Comparison of ENCODE assay signal across 8 cellular contexts in genomic region chr22:50481440-50482106, GRCh38. TPM values are rescaled to one million over a fixed set of nuclear protein-coding genes. Genes with fewer than 3 reads are reported as not detected.
A peak's percentile ranks its signal among the peaks of the same experiment; 100 is the strongest.
DNase-seq lines count a peak whose midpoint lies in the region; ATAC-seq, FAIRE-seq and TF ChIP-seq lines count a peak whose summit lies in the region.

Gene ADM2 (plus strand): TSS chr22:50481543. CDS start chr22:50481848, 305 bp downstream.

- no peak within 1 kb of the TSS for H3K27ac ChIP-seq in GM12878 (ENCODE audit: control insufficient read depth, insufficient read depth)
- H3K27ac ChIP-seq in kidney (ENCODE audit: low read depth in 2 of 2, low read length in 2 of 2), result peak within 1 kb of the TSS in 1 of 2 donors; percentile 22

- ATAC-seq in GM12878 (peak; percentile 59), GM21619 (IDR thresholded peaks at IDR 0.05; ENCODE audit: unreplicated experiment) (no peak)

- no TSS peak for BruUV-seq in GM12878 (replicated peaks; lab: Mats Ljungman, UMichigan)

- no peaks in the 10 kb centered on the region for H3K36me3 ChIP-seq in GM12878 (ENCODE audit: control insufficient read depth in 2 of 2, insufficient read depth in 2 of 2, low read length in 1 of 2)
- H3K36me3 ChIP-seq in kidney (ENCODE audit: control insufficient read depth in 1 of 2, insufficient read depth in 2 of 2, low read length in 2 of 2), result no peaks in the 10 kb centered on the region

- no peaks in the 10 kb centered on the region for H3K79me2 ChIP-seq in GM12878 (ENCODE audit: control insufficient read depth, insufficient read depth, low read length)

- in situ Hi-C loops in GM12878 (cut with MboI), result no loop called here

- H3K4me1 ChIP-seq in GM12878 (ENCODE audit: control insufficient read depth, insufficient read depth, low read length) (no peaks in the 10 kb centered on the region), kidney (ENCODE audit: control insufficient read depth in 1 of 2, insufficient read depth in 1 of 2, low read depth in 1 of 2, low read length in 2 of 2) (peaks cover 0 to 7% of the 10 kb centered on the region in 2 donors)

- peak within 1 kb of the TSS; percentile 55 for H3K4me3 ChIP-seq in GM12878
- peak within 1 kb of the TSS; percentile 48 to 59 for H3K4me3 ChIP-seq in kidney (ENCODE audit: low read length in 2 of 2)

- RAD21 ChIA-PET in GM12878 (lab: Charles Lee; ENCODE audit: unreplicated experiment), result no interaction called here

- peak within 1 kb of the TSS; percentile 59 for H3K4me2 ChIP-seq in GM12878 (ENCODE audit: control insufficient read depth, insufficient read depth)

- H3K9me3 ChIP-seq in GM12878 (replicated peaks; ENCODE audit: control insufficient read depth, insufficient read depth, low read length), result no peaks in the 10 kb centered on the region
- H3K9me3 ChIP-seq in kidney (ENCODE audit: control insufficient read depth in 1 of 2, low read length in 2 of 2), result no peaks in the 10 kb centered on the region

- H3K27me3 ChIP-seq in GM12878 (replicated peaks in 1 of 2; ENCODE audit: control insufficient read depth in 2 of 2, insufficient read depth in 2 of 2, low read length in 1 of 2), result peaks cover 0 to 3% of the 10 kb centered on the region in 2 experiments; a peak in 2 of 4 replicates

- TF ChIP-seq RAD21 in GM12878 (IDR thresholded peaks at IDR 0.05; ENCODE audit: insufficient read depth, low read depth, low read length), result no peak

- H4K20me1 ChIP-seq in GM12878 (ENCODE audit: control insufficient read depth, insufficient read depth), result no peaks in the 10 kb centered on the region

- WGBS in GM12878 (ENCODE audit: insufficient coverage, insufficient replicate concordance, low lambda C conversion rate, missing lambda C conversion rate), result 6% methylated on average over 45 of the region's 70 CpGs

- TF ChIP-seq EP300 in GM12878 (IDR thresholded peaks at IDR 0.05; ENCODE audit: borderline replicate concordance in 1 of 2, control insufficient read depth in 1 of 2, low read depth in 2 of 2, low read length in 2 of 2), result no peak

- H3K9ac ChIP-seq in GM12878 (ENCODE audit: control insufficient read depth, insufficient read depth, low read length), result no peak within 1 kb of the TSS
- no peak within 1 kb of the TSS for H3K9ac ChIP-seq in kidney (ENCODE audit: low read length in 2 of 2)

- SMC1A ChIA-PET in GM12878 (lab: Charles Lee; ENCODE audit: uncharacterized antibody, unreplicated experiment), result no interaction called here

- POLR2A ChIA-PET in GM12878 (lab: Charles Lee), result no interaction called here
- POLR2A ChIA-PET in HEK293T (lab: Yijun Ruan, JAX), result interaction anchor here (1.2 kb wide), 1 partner anchor 26 kb away, joined by 4 read pairs; the partner anchor contains the start of genes LMF2 and NCAPH2

- TF ChIP-seq POLR2A in GM12878 (IDR thresholded peaks at IDR 0.05; ENCODE audit: low read depth, low read length), result peak; percentile 54; the same call in 1 of the 2 replicates

- peak within 1 kb of the TSS; percentile 65 for H2AFZ ChIP-seq in GM12878 (ENCODE audit: control insufficient read depth, low read depth, low read length)

- peak; percentile 39 for DNase-seq in EL
- peak; percentile 50 for DNase-seq in T follicular helper cell (ENCODE audit: low read depth)
- DNase-seq in GM12878 (ENCODE audit: low read depth, low spot score), result no peak
- DNase-seq in kidney, result peak; percentile 84
- DNase-seq in stimulated activated CD8-positive, alpha-beta memory T cell treated with anti-CD3 and anti-CD28 coated beads, Interleukin-15, amount 100 ng/mL, for 1 hour (ENCODE audit: low read depth), result peak; percentile 40
- no peak for DNase-seq in HEK293T (ENCODE audit: extremely low spot score)
- no peak for DNase-seq in NCI-H2171 treated with DMSO at 0.1 percent for 48 hours (lab: John Stamatoyannopoulos, UW)

- TF ChIP-seq CTCF in GM12878 (IDR thresholded peaks at IDR 0.05 in 2 of 3, conservative IDR thresholded peaks at IDR 0.05 in 1 of 3; ENCODE audit: control insufficient read depth in 2 of 3, extremely low read depth in 1 of 3, insufficient read depth in 1 of 3, low read depth in 3 of 3, low read length in 3 of 3) (no peak), kidney (IDR thresholded peaks at IDR 0.05; ENCODE audit: borderline replicate concordance, extremely low read depth, insufficient read depth) (no peak)

- FAIRE-seq in GM12878 (lab: Jason Lieb, UNC), result no peak
- FAIRE-seq in kidney (lab: Jason Lieb, UNC), result no peak

- CTCF ChIA-PET in GM12878 (lab: Yijun Ruan, JAX), result no interaction called here
- CTCF ChIA-PET in HEK293T (lab: Yijun Ruan, JAX), result interaction anchor here (0.5 kb wide), 1 partner anchor 106 kb away, joined by 4 read pairs; no protein-coding TSS in a partner anchor

- intact Hi-C loops in GM12878 (cut with micrococcal nuclease; ENCODE audit: unreplicated experiment) (no loop called here), kidney (cut with DNase I) (no loop called here)

TF ChIP-seq in GM12878, 131 proteins besides CTCF, POLR2A, EP300 and RAD21:
- no peak for TF ChIP-seq NFIC (IDR thresholded peaks at IDR 0.05; ENCODE audit: low read depth, low read length)
- peak; percentile 57; the same call in 1 of the 2 replicates for TF ChIP-seq IKZF1 (conservative IDR thresholded peaks at IDR 0.05)
- TF ChIP-seq TARDBP (IDR thresholded peaks at IDR 0.05; ENCODE audit: borderline replicate concordance), result no peak
- TF ChIP-seq EGR1 (IDR thresholded peaks at IDR 0.05; ENCODE audit: borderline replicate concordance in 1 of 2, low read depth in 2 of 2, low read length in 2 of 2), result peak in 1 of 2 experiments; percentile 59; a peak in 1 of 3 replicates
- TF ChIP-seq TBL1XR1 (IDR thresholded peaks at IDR 0.05; ENCODE audit: low read depth, low read length), result no peak
- no peak for TF ChIP-seq WRNIP1 (IDR thresholded peaks at IDR 0.05; ENCODE audit: borderline replicate concordance, low read depth, low read length)
- peak in 1 of 2 experiments; percentile 50; a peak in 1 of 4 replicates for TF ChIP-seq BHLHE40 (IDR thresholded peaks at IDR 0.05; ENCODE audit: borderline replicate concordance in 1 of 2, low read depth in 2 of 2, low read length in 1 of 2)

TF ChIP-seq in HEK293T, 16 proteins besides CTCF, POLR2A, EP300 and RAD21:
- TF ChIP-seq ELF4 (IDR thresholded peaks at IDR 0.05), result no peak
- TF ChIP-seq NFRKB (IDR thresholded peaks at IDR 0.05), result no peak
- no peak for TF ChIP-seq FOXM1 (IDR thresholded peaks at IDR 0.05; ENCODE audit: borderline replicate concordance)
- TF ChIP-seq HDGF (IDR thresholded peaks at IDR 0.05; ENCODE audit: borderline replicate concordance), result no peak
- no peak for TF ChIP-seq CTBP1 (IDR thresholded peaks at IDR 0.05; ENCODE audit: borderline replicate concordance)
- TF ChIP-seq PKNOX1 (IDR thresholded peaks at IDR 0.05), result no peak
- TF ChIP-seq L3MBTL2 (conservative IDR thresholded peaks at IDR 0.05), result no peak
- TF ChIP-seq FOXA1 (IDR thresholded peaks at IDR 0.05), result no peak

RNA-seq across cellular contexts. Expression of gene ADM2, which starts in this region (rescaled TPM):
- 0.69 and 0.75 TPM in 2 replicates for total RNA-seq in GM12878 (2013; cell fraction: nucleolus; rRNA removed)
- total RNA-seq in GM12878 (2014; rRNA removed) (0.06 and 0.16 TPM in 2 replicates), GM12878 (2014; rRNA removed; fragmentation: Illumina TruSeq; extraction: Trizol) (0.04 TPM in 1 of 2 replicates, not detected in the other), GM12878 (2021) (0.31 and 0.48 TPM in 2 replicates), kidney (8.0 TPM)
- polyA plus RNA-seq in GM12878 (2011; ENCODE audit: low read depth), result 0.67 TPM
- polyA plus RNA-seq in GM12878 (2011; rRNA removed) (0.23 and 0.30 TPM in 2 replicates), GM12878 (2014; fragmentation: Illumina TruSeq; extraction: Trizol) (0.04 TPM in 1 of 2 replicates, not detected in the other), GM12878 (2014; fragmentation: Nextera tagmentation; extraction: Ambion mirVana) (under 1 TPM in 1 of 2 experiments, not detected in 1; 0.02 TPM), GM12878 (2014; rRNA removed) (0.14 and 0.33 TPM in 2 replicates), GM12878 (2016; fragmentation: Nextera tagmentation; extraction: Ambion mirVana) (under 1 TPM in 1 of 2 experiments, not detected in 1; 0.17 TPM), kidney (ENCODE audit: insufficient read depth, low read depth, low replicate concordance) (10.6 TPM)
- 0.40 TPM in 2 replicates for polyA plus RNA-seq in GM12878 (2011; cell fraction: cytosol; rRNA removed)
- polyA plus RNA-seq in GM12878 (2011; cell fraction: nucleus; rRNA removed), result 0.73 and 0.93 TPM in 2 replicates
- polyA plus RNA-seq in GM12878 (2012), result 1.5 and 1.9 TPM in 2 replicates
- 0.15 and 0.57 TPM in 2 replicates for polyA minus RNA-seq in GM12878 (2011; rRNA and poly(A)+ RNA removed)
- polyA minus RNA-seq in GM12878 (2011; cell fraction: cytosol; rRNA and poly(A)+ RNA removed), result 0.42 and 0.67 TPM in 2 replicates
- 0.36 and 0.48 TPM in 2 replicates for polyA minus RNA-seq in GM12878 (2011; cell fraction: nucleus; rRNA and poly(A)+ RNA removed)

Comparison
In these comparisons a context has a peak if more than half of its experiments do, and no peak if none do; other contexts are left out.
1. DNase-seq: peak in EL (single experiment), T follicular helper cell (single experiment), kidney (single experiment) and stimulated activated CD8-positive, alpha-beta memory T cell treated with anti-CD3 and anti-CD28 coated beads, Interleukin-15, amount 100 ng/mL, for 1 hour (single experiment); none in GM12878 (single experiment), HEK293T (single experiment) and NCI-H2171 treated with DMSO at 0.1 percent for 48 hours (single experiment).